8 cellular contexts compared by ENCODE assay signal in genomic region chr1:40774266-40774998, GRCh38. TPM values are rescaled to one million over a fixed set of nuclear protein-coding genes. Genes with fewer than 3 reads are reported as not detected.
DNase-seq lines count a peak whose midpoint lies in the region; ATAC-seq and TF ChIP-seq lines count a peak whose summit lies in the region.

No MANE protein-coding gene starts in this region.

- H3K9me3 ChIP-seq in CD4-positive, alpha-beta memory T cell (ENCODE audit: control insufficient read depth in 1 of 2, low read length in 2 of 2): no peaks in the 10 kb centered on the region
- peaks cover 2% of the 10 kb centered on the region; the same call in 1 of the 2 replicates for H3K9me3 ChIP-seq in HUES48 (ENCODE audit: control insufficient read depth, insufficient read depth, low read length)
- H3K9me3 ChIP-seq in breast epithelium: no peaks in the 10 kb centered on the region
- H3K9me3 ChIP-seq in lung (ENCODE audit: control insufficient read depth in 2 of 2, insufficient read depth in 1 of 2, low read length in 1 of 2): peaks cover 0 to 3% of the 10 kb centered on the region in 2 donors

- no peak for ATAC-seq in lung (ENCODE audit: insufficient read depth, low FRiP score)
- ATAC-seq in HG03432 (IDR thresholded peaks at IDR 0.05; ENCODE audit: unreplicated experiment): no peak

- H3K27ac Mint-ChIP-seq in CD4-positive, alpha-beta memory T cell: peak overlapping the region in 1 of 7 donors; percentile 24

- peaks cover 0 to 4% (median 0%) of the 10 kb centered on the region in 8 donors for H3K9me3 Mint-ChIP-seq in CD4-positive, alpha-beta memory T cell

- H3K27ac ChIP-seq in CD4-positive, alpha-beta memory T cell (ENCODE audit: low read depth, low read length): no peak overlapping the region
- H3K27ac ChIP-seq in HUES48 (ENCODE audit: low read depth, low read length) (peak overlapping the region; percentile 82), breast epithelium (no peak overlapping the region), lung (ENCODE audit: low read depth in 1 of 2, low read length in 1 of 2) (no peak overlapping the region)

- peak; percentile 42 to 53 (median 51) for DNase-seq in CD4-positive, alpha-beta memory T cell
- DNase-seq in breast epithelium (ENCODE audit: low spot score in 2 of 2) (peak in 1 of 2 donors; percentile 58), lung (ENCODE audit: low spot score) (peak; percentile 44), DMS114 treated with DMSO at 0.1 percent for 48 hours (lab: John Stamatoyannopoulos, UW; ENCODE audit: unreplicated experiment) (no peak)
- peak; percentile 30 to 48 for DNase-seq in stimulated activated CD8-positive, alpha-beta memory T cell treated with anti-CD3 and anti-CD28 coated beads, Interleukin-2, amount 100 ng/mL, for 48 hours (ENCODE audit: low read depth in 2 of 2)

- H3K27me3 ChIP-seq in CD4-positive, alpha-beta memory T cell (ENCODE audit: insufficient read depth, low read length): no peaks in the 10 kb centered on the region
- no peaks in the 10 kb centered on the region for H3K27me3 ChIP-seq in HUES48 (ENCODE audit: control insufficient read depth, insufficient read depth, low read length)
- H3K27me3 ChIP-seq in breast epithelium: no peaks in the 10 kb centered on the region
- no peaks in the 10 kb centered on the region for H3K27me3 ChIP-seq in lung (ENCODE audit: control insufficient read depth, insufficient read depth)

- CTCF ChIA-PET in CD4-positive, alpha-beta memory T cell (lab: Charles Lee; ENCODE audit: partially characterized antibody): interaction anchor here (0.7 to 11.6 kb wide), 43 partner anchors 8 to 622 kb away, joined by 3 to 180 read pairs (median 5); partner anchors contain the start of genes CITED4 and KCNQ4

- no peak for TF ChIP-seq POLR2A in breast epithelium (IDR thresholded peaks at IDR 0.05)

- H3K4me3 ChIP-seq in CD4-positive, alpha-beta memory T cell (ENCODE audit: low read length in 2 of 2): no peak overlapping the region
- H3K4me3 ChIP-seq in HUES48 (ENCODE audit: low read depth, low read length): no peak overlapping the region
- H3K4me3 ChIP-seq in WI38 (ENCODE audit: low read depth, low read length): no peak overlapping the region
- no peak overlapping the region for H3K4me3 ChIP-seq in breast epithelium
- no peak overlapping the region for H3K4me3 ChIP-seq in lung

- 37 to 48% methylated on average over 3 of the region's 3 CpGs for WGBS in lung, 2 donors

- intact Hi-C loops in CD4-positive, alpha-beta memory T cell (cut with micrococcal nuclease): loop anchor here (1.0 to 5.0 kb wide), 3 partner anchors 76 to 178 kb away; no protein-coding TSS in a partner anchor
- intact Hi-C loops in breast epithelium (cut with DNase I; ENCODE audit: low total_unique reads): no loop called here

- POLR2A ChIA-PET in CD4-positive, alpha-beta memory T cell (lab: Charles Lee; ENCODE audit: partially characterized antibody): interaction anchor here (1.2 to 1.7 kb wide), 2 partner anchors 76 to 88 kb away, joined by 5 read pairs; partner anchors contain the start of gene CITED4

- no peak overlapping the region for H3K9ac ChIP-seq in HUES48 (ENCODE audit: low read depth, low read length)

- H3K36me3 ChIP-seq in CD4-positive, alpha-beta memory T cell (ENCODE audit: insufficient read depth, low read length): peaks cover 16% of the 10 kb centered on the region
- H3K36me3 ChIP-seq in HUES48 (ENCODE audit: control insufficient read depth, insufficient read depth, low read length) (peaks cover 28% of the 10 kb centered on the region), breast epithelium (no peaks in the 10 kb centered on the region), lung (ENCODE audit: control insufficient read depth in 2 of 2, insufficient read depth in 2 of 2, low read length in 2 of 2) (peaks cover 9 to 26% of the 10 kb centered on the region in 2 donors)

- peaks cover 0 to 2% (median 0%) of the 10 kb centered on the region in 4 donors for H3K4me1 Mint-ChIP-seq in CD4-positive, alpha-beta memory T cell

- no peaks in the 10 kb centered on the region for H3K27me3 Mint-ChIP-seq in CD4-positive, alpha-beta memory T cell

- no peak overlapping the region for H3K4me3 Mint-ChIP-seq in CD4-positive, alpha-beta memory T cell

- no peaks in the 10 kb centered on the region for H3K4me1 ChIP-seq in CD4-positive, alpha-beta memory T cell (ENCODE audit: insufficient read depth, low read length)
- H3K4me1 ChIP-seq in HUES48 (ENCODE audit: control insufficient read depth, insufficient read depth, low read length) (peaks cover 19% of the 10 kb centered on the region), breast epithelium (no peaks in the 10 kb centered on the region), lung (ENCODE audit: control insufficient read depth in 2 of 2, insufficient read depth in 2 of 2, low read length in 2 of 2) (peaks cover 0 to 2% of the 10 kb centered on the region in 2 donors)

- H3K36me3 Mint-ChIP-seq in CD4-positive, alpha-beta memory T cell: peaks cover 43 to 54% of the 10 kb centered on the region in 2 donors

- peak; percentile 79 for TF ChIP-seq CTCF in WI38 (IDR thresholded peaks at IDR 0.05; ENCODE audit: low read depth, low read length)
- TF ChIP-seq CTCF in breast epithelium (IDR thresholded peaks at IDR 0.05): peak in 2 of 3 donors; percentile 51 to 58
- TF ChIP-seq CTCF in lung (IDR thresholded peaks at IDR 0.05; ENCODE audit: control extremely low read depth, extremely low read depth): peak; percentile 37

RNA-seq across cellular contexts. Expression of gene KCNQ4, which starts 9.2 kb away (rescaled TPM):
- total RNA-seq in CD4-positive, alpha-beta memory T cell: under 1 TPM; 0.20 to 0.33 TPM
- polyA plus RNA-seq in CD4-positive, alpha-beta memory T cell: under 1 TPM in 1 of 2 donors, not detected in 1; 0.14 TPM
- total RNA-seq in breast epithelium: 1 to 10 TPM in 2 of 3 donors, under 1 TPM in 1; 0.32 to 1.3 (median 1.3) TPM
- total RNA-seq in lung: under 1 TPM; 0.63 to 0.98 TPM
- polyA plus RNA-seq in lung: under 1 TPM; 0.54 to 0.55 TPM
